Comparison of ENCODE assay signal across 1 cellular context in genomic region chr16:31330553-31330890, GRCh38.
TF ChIP-seq lines count a peak whose summit lies in the region.

No MANE protein-coding gene starts in this region.

TF ChIP-seq in H1, 55 proteins besides CTCF, POLR2A, EP300 and RAD21 (continued from another document):
- no peak for TF ChIP-seq MAX (IDR thresholded peaks at IDR 0.05)
- no peak for TF ChIP-seq TCF12 (IDR thresholded peaks at IDR 0.05; ENCODE audit: low read depth, low read length)
- TF ChIP-seq NANOG (IDR thresholded peaks at IDR 0.05; ENCODE audit: insufficient read depth, low read depth, low read length, poor library complexity, severe bottlenecking) = no peak
- no peak for TF ChIP-seq JUN (IDR thresholded peaks at IDR 0.05; ENCODE audit: low read depth, low read length)
- TF ChIP-seq RFX5 (IDR thresholded peaks at IDR 0.05; ENCODE audit: borderline replicate concordance, low read depth, low read length) = no peak
- TF ChIP-seq BACH1 (IDR thresholded peaks at IDR 0.05; ENCODE audit: low read length) = no peak
- TF ChIP-seq GTF2F1 (IDR thresholded peaks at IDR 0.05; ENCODE audit: borderline replicate concordance, low read depth, low read length) = no peak
TF ChIP-seq in H1: peak in this region for 0.
